ENCODE assay signal across 28 cellular contexts in the genomic region with DNA sequence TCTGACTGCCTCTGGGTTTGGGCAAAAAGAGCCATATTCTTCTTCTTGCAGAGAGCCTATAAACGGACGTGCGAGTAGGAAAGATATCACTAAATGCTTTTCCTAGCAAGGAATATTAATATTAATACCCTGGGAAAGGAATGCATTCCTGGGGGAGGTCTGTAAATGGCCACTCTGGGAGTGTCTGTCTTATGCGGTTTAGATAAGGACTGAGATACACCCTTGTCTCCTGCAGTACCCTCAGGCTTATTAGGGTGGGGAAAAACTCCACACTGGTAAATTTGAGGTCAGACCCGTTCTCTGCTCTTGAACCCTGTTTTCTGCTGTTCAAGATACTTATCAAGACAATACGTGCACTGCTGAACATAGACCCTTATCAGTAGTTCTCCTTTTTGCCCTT.
"Had no signal": no experiment of that assay in that cellular context is flagged by ENCODE, and none has a peak within 500 bp of the region (broad histone marks: within the 10 kb centered on the region; RNA-seq: fewer than 3 reads in every experiment).

No MANE protein-coding gene starts in this region.

- DNase-seq: stimulated activated CD4-positive, alpha-beta T cell treated with anti-CD3 and anti-CD28 coated beads, Interleukin-2, amount 100 ng/mL, for 48 hours; stimulated activated CD4-positive, alpha-beta T cell treated with anti-CD3 and anti-CD28 coated beads, Interleukin-4, amount 100 ng/mL, for 1 hour; stimulated activated CD4-positive, alpha-beta T cell treated with anti-CD3 and anti-CD28 coated beads, Interleukin-4, amount 100 ng/mL, for 24 hours; stimulated activated CD4-positive, alpha-beta T cell treated with anti-CD3 and anti-CD28 coated beads, Interleukin-4, amount 100 ng/mL, for 4 hours; stimulated activated CD8-positive, alpha-beta memory T cell treated with anti-CD3 and anti-CD28 coated beads, Interleukin-4, amount 100 ng/mL, for 48 hours; stimulated activated naive B cell treated with anti-CD40 and anti-IgM and Interleukin-4, amounts not matched to agents 10 μg/mL and 1 μg/mL and 100 μg/mL, for 72 hours; stimulated activated naive CD4-positive, alpha-beta T cell; stimulated activated naive CD4-positive, alpha-beta T cell treated with Interleukin-2 at 50 U/mL for 16 hours; stimulated activated naive CD8-positive, alpha-beta T cell treated with anti-CD3 and anti-CD28 coated beads, Interleukin-15, amount 100 ng/mL, for 72 hours; stimulated activated naive CD8-positive, alpha-beta T cell treated with anti-CD3 and anti-CD28 coated beads, Interleukin-15, Interleukin-2, amounts not matched to agents 100 U/mL and 50 U/mL, for 24 hours; stomach; substantia nigra; testis; thyroid gland; tibial artery; transverse colon; trophoblast cell; upper lobe of left lung; upper lobe of right lung; uterus had no signal

- H3K4me3 ChIP-seq: stomach, suprapubic skin, testis, thoracic aorta, thyroid gland, tibial artery, tibial nerve, transverse colon, upper lobe of left lung, upper lobe of right lung, uterus, vagina had no signal

- H3K4me1 Mint-ChIP-seq: stimulated activated effector memory CD8-positive, alpha-beta T cell treated with anti-CD3 and anti-CD28 coated beads, Interleukin-12 subunit alpha, Interleukin-12 subunit beta, amount 100 ng/mL, for 72 hours; stimulated activated memory B cell treated with anti-CD40 and anti-IgM and Interleukin-4, amounts not matched to agents 10 μg/mL and 1 μg/mL and 100 μg/mL, for 72 hours; stimulated activated naive CD8-positive, alpha-beta T cell treated with anti-CD3 and anti-CD28 coated beads, Interleukin-15, amount 100 ng/mL, for 72 hours had no signal

- H3K36me3 Mint-ChIP-seq: stimulated activated effector memory CD8-positive, alpha-beta T cell treated with anti-CD3 and anti-CD28 coated beads, Interleukin-12 subunit alpha, Interleukin-12 subunit beta, amount 100 ng/mL, for 72 hours; stimulated activated memory B cell treated with anti-CD40 and anti-IgM and Interleukin-4, amounts not matched to agents 10 μg/mL and 1 μg/mL and 100 μg/mL, for 72 hours; stimulated activated naive B cell treated with anti-CD40 and anti-IgM and Interleukin-4, amounts not matched to agents 10 μg/mL and 1 μg/mL and 100 μg/mL, for 72 hours; type B pancreatic cell had no signal

- H3K27ac ChIP-seq: stomach, suprapubic skin, testis, thoracic aorta, thyroid gland, tibial artery, tibial nerve, transverse colon, upper lobe of left lung, upper lobe of right lung, uterus, vagina had no signal

- H3K27ac Mint-ChIP-seq: stimulated activated effector memory CD8-positive, alpha-beta T cell treated with anti-CD3 and anti-CD28 coated beads, Interleukin-12 subunit alpha, Interleukin-12 subunit beta, amount 100 ng/mL, for 72 hours; stimulated activated memory B cell treated with anti-CD40 and anti-IgM and Interleukin-4, amounts not matched to agents 10 μg/mL and 1 μg/mL and 100 μg/mL, for 72 hours; stimulated activated naive B cell treated with anti-CD40 and anti-IgM and Interleukin-4, amounts not matched to agents 10 μg/mL and 1 μg/mL and 100 μg/mL, for 72 hours; stimulated activated naive CD8-positive, alpha-beta T cell treated with anti-CD3 and anti-CD28 coated beads, Interleukin-15, amount 100 ng/mL, for 72 hours; stimulated activated naive CD8-positive, alpha-beta T cell treated with anti-CD3 and anti-CD28 coated beads, Interleukin-15, Interleukin-2, amounts not matched to agents 100 ng/mL and 50 ng/mL, for 24 hours; type B pancreatic cell had no signal

- H3K4me1 ChIP-seq: stomach, suprapubic skin, testis, thyroid gland, tibial artery, tibial nerve, transverse colon, upper lobe of left lung, upper lobe of right lung, uterus, vagina had no signal

- H3K27me3 ChIP-seq: stomach, suprapubic skin, testis, thyroid gland, tibial artery, tibial nerve, transverse colon, upper lobe of left lung, upper lobe of right lung, uterus, vagina had no signal

- H3K9me3 ChIP-seq: suprapubic skin, testis, thyroid gland, transverse colon, upper lobe of right lung, uterus, vagina had no signal

- H3K36me3 ChIP-seq: stomach, suprapubic skin, thoracic aorta, thyroid gland, tibial artery, tibial nerve, transverse colon, upper lobe of left lung, upper lobe of right lung, uterus, vagina had no signal

- ATAC-seq: stimulated activated effector memory CD8-positive, alpha-beta T cell treated with anti-CD3 and anti-CD28 coated beads, Interleukin-12 subunit alpha, Interleukin-12 subunit beta, amount 100 ng/mL, for 72 hours; stimulated activated memory B cell treated with anti-CD40 and anti-IgM and Interleukin-4, amounts not matched to agents 10 μg/mL and 1 μg/mL and 100 μg/mL, for 72 hours; stimulated activated naive B cell treated with anti-CD40 and anti-IgM and Interleukin-4, amounts not matched to agents 10 μg/mL and 1 μg/mL and 100 μg/mL, for 72 hours; stimulated activated naive CD8-positive, alpha-beta T cell treated with anti-CD3 and anti-CD28 coated beads, Interleukin-15, amount 100 ng/mL, for 72 hours; stimulated activated naive CD8-positive, alpha-beta T cell treated with anti-CD3 and anti-CD28 coated beads, Interleukin-15, Interleukin-2, amounts not matched to agents 100 U/mL and 50 U/mL, for 24 hours; upper lobe of right lung had no signal

- H3K4me3 Mint-ChIP-seq: stimulated activated effector memory CD8-positive, alpha-beta T cell treated with anti-CD3 and anti-CD28 coated beads, Interleukin-12 subunit alpha, Interleukin-12 subunit beta, amount 100 ng/mL, for 72 hours; stimulated activated memory B cell treated with anti-CD40 and anti-IgM and Interleukin-4, amounts not matched to agents 10 μg/mL and 1 μg/mL and 100 μg/mL, for 72 hours; stimulated activated naive B cell treated with anti-CD40 and anti-IgM and Interleukin-4, amounts not matched to agents 10 μg/mL and 1 μg/mL and 100 μg/mL, for 72 hours; stimulated activated naive CD8-positive, alpha-beta T cell treated with anti-CD3 and anti-CD28 coated beads, Interleukin-15, amount 100 ng/mL, for 72 hours; stimulated activated naive CD8-positive, alpha-beta T cell treated with anti-CD3 and anti-CD28 coated beads, Interleukin-15, Interleukin-2, amounts not matched to agents 100 ng/mL and 50 ng/mL, for 24 hours; type B pancreatic cell had no signal

- H3K27me3 Mint-ChIP-seq: stimulated activated memory B cell treated with anti-CD40 and anti-IgM and Interleukin-4, amounts not matched to agents 10 μg/mL and 1 μg/mL and 100 μg/mL, for 72 hours; stimulated activated naive B cell treated with anti-CD40 and anti-IgM and Interleukin-4, amounts not matched to agents 10 μg/mL and 1 μg/mL and 100 μg/mL, for 72 hours; stimulated activated naive CD8-positive, alpha-beta T cell treated with anti-CD3 and anti-CD28 coated beads, Interleukin-15, amount 100 ng/mL, for 72 hours; stimulated activated naive CD8-positive, alpha-beta T cell treated with anti-CD3 and anti-CD28 coated beads, Interleukin-15, Interleukin-2, amounts not matched to agents 100 ng/mL and 50 ng/mL, for 24 hours; type B pancreatic cell had no signal
